Comparison of ENCODE assay signal across 9 cellular contexts in the genomic region with DNA sequence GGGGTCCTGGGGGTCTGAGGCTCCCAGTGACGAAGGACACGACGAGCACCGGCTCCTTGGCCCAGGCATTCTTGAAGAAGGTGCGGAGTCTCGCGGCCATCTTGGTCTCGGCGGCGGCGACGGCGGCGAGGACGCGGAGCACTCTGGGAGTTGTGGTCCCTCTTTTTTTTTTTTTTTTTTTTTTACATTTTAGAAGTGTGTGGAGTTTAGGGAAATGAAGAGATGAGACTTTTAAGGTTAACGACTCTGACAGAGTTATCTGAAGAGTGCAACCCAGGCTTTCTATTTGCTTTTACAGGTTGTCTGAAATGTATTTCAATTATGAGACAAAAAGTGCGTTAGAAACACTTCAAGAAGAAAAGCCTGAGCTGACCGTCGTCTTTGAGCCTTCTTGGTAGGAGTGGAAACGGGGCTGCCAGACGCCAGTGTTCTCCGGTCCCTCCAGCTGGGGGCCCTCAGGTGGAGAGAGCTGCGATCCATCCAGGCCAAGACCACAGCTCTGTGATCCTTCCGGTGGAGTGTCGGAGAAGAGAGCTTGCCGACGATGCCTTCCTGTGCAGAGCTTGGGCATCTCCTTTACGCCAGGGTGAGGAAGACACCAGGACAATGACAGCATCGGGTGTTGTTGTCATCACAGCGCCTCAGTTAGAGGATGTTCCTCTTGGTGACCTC. TPM values are rescaled to one million over a fixed set of nuclear protein-coding genes. Genes with fewer than 3 reads are reported as not detected.
DNase-seq lines count a peak whose midpoint lies in the region; ATAC-seq, FAIRE-seq and TF ChIP-seq lines count a peak whose summit lies in the region.
"Had no signal": no experiment of that assay in that cellular context is flagged by ENCODE, and none has a peak within 500 bp of the region (broad histone marks: within the 10 kb centered on the region; RNA-seq: fewer than 3 reads in every experiment).

No MANE protein-coding gene starts in this region.

- TF ChIP-seq CTCF in natural killer cell (IDR thresholded peaks at IDR 0.05) (no peak), transverse colon (IDR thresholded peaks at IDR 0.05) (no peak), GM13977 (IDR thresholded peaks at IDR 0.05; ENCODE audit: extremely low read depth, insufficient read depth, missing control alignments) (no peak)

- WGBS in transverse colon (ENCODE audit: low coverage in 1 of 2), 2 donors = 13 to 22% methylated on average over 20 to 31 of the region's 31 CpGs

- H3K4me3 ChIP-seq in transverse colon = peak overlapping the region; percentile 25 to 60 (median 32)

- H3K36me3 Mint-ChIP-seq in activated T-cell treated with anti-CD3 and anti-CD28 coated beads, Interleukin-2, amount 50 U/mL, for 24 hours (ENCODE audit: low read depth) = peaks cover 48% of the 10 kb centered on the region
- peaks cover 23% of the 10 kb centered on the region for H3K36me3 Mint-ChIP-seq in natural killer cell

- no peaks in the 10 kb centered on the region for H3K36me3 ChIP-seq in transverse colon

- intact Hi-C loops in natural killer cell (cut with micrococcal nuclease) = no loop called here
- intact Hi-C loops in transverse colon (cut with DNase I; ENCODE audit: low total_unique reads) = no loop called here

- peaks cover 4% of the 10 kb centered on the region for H3K4me1 Mint-ChIP-seq in activated T-cell treated with anti-CD3 and anti-CD28 coated beads, Interleukin-2, amount 50 U/mL, for 24 hours (ENCODE audit: low read depth)
- H3K4me1 Mint-ChIP-seq in natural killer cell = peaks cover 0 to 4% of the 10 kb centered on the region in 2 donors

- H3K4me1 ChIP-seq in transverse colon = peaks cover 0 to 5% (median 0%) of the 10 kb centered on the region in 4 donors

- no peak for FAIRE-seq in frontal cortex (lab: Jason Lieb, UNC)

- no peak for TF ChIP-seq EP300 in transverse colon (IDR thresholded peaks at IDR 0.05; ENCODE audit: low read depth)

- H3K9me3 ChIP-seq in transverse colon = no peaks in the 10 kb centered on the region

- peak overlapping the region; percentile 11 to 71 (median 66) for H3K27ac ChIP-seq in transverse colon
- H3K27ac ChIP-seq: KMS-11 had no signal

- peak; percentile 51 for DNase-seq in DMS114 treated with DMSO at 0.1 percent for 48 hours (lab: John Stamatoyannopoulos, UW; ENCODE audit: unreplicated experiment)
- peak; percentile 68 for DNase-seq in M059J (ENCODE audit: low read depth)
- DNase-seq in activated T-cell treated with anti-CD3 and anti-CD28 coated beads, Interleukin-2, amount 50 U/mL, for 24 hours = peak; percentile 57
- peak; percentile 24 to 54 for DNase-seq in frontal cortex (ENCODE audit: low spot score in 2 of 2)
- no peak for DNase-seq in natural killer cell
- DNase-seq in transverse colon = peak; percentile 62
- DNase-seq in GM13977 (ENCODE audit: low spot score) = no peak
- no peak for DNase-seq in 8988T

- H3K27ac Mint-ChIP-seq in activated T-cell treated with anti-CD3 and anti-CD28 coated beads, Interleukin-2, amount 50 U/mL, for 24 hours = peak overlapping the region; percentile 66
- peak overlapping the region in 1 of 2 donors; percentile 21 for H3K27ac Mint-ChIP-seq in natural killer cell

- in situ Hi-C loops in transverse colon (cut with MboI; ENCODE audit: low pct_ligation_motif_present in 1 of 4, low pct_unique_long_range_greater_than_20kb in 1 of 4, low sequenced_read_pairs in 3 of 4) = no loop called here
- in situ Hi-C loops in GM13977 (cut with MboI; ENCODE audit: low pct_unique_long_range_greater_than_20kb, low sequenced_read_pairs, unreplicated experiment) = no loop called here

- no peaks in the 10 kb centered on the region for H3K27me3 ChIP-seq in transverse colon

- no peaks in the 10 kb centered on the region for H3K9me3 Mint-ChIP-seq in activated T-cell treated with anti-CD3 and anti-CD28 coated beads, Interleukin-2, amount 50 U/mL, for 24 hours
- no peaks in the 10 kb centered on the region for H3K9me3 Mint-ChIP-seq in natural killer cell

- ATAC-seq in natural killer cell = peak in 2 of 3 donors; percentile 52 to 80

- TF ChIP-seq POLR2A in transverse colon (IDR thresholded peaks at IDR 0.05) = no peak

- no peaks in the 10 kb centered on the region for H3K27me3 Mint-ChIP-seq in activated T-cell treated with anti-CD3 and anti-CD28 coated beads, Interleukin-2, amount 50 U/mL, for 24 hours
- no peaks in the 10 kb centered on the region for H3K27me3 Mint-ChIP-seq in natural killer cell (ENCODE audit: low read depth in 2 of 2)

- H3K4me3 Mint-ChIP-seq in activated T-cell treated with anti-CD3 and anti-CD28 coated beads, Interleukin-2, amount 50 U/mL, for 24 hours = peak overlapping the region; percentile 54
- H3K4me3 Mint-ChIP-seq in natural killer cell = peak overlapping the region; percentile 74

RNA-seq across cellular contexts. Expression of a gene that starts 9.7 kb away (rescaled TPM):
- not detected in 2 replicates for total RNA-seq in M059J (2014; rRNA removed; shearing (Covaris generic))
- not detected for total RNA-seq in frontal cortex
- not detected for total RNA-seq in natural killer cell
- not detected for total RNA-seq in transverse colon

RNA-seq across cellular contexts. Expression of a gene that starts 32.3 kb away (rescaled TPM):
- 7.4 and 9.2 TPM in 2 replicates for total RNA-seq in M059J (2014; rRNA removed; shearing (Covaris generic))
- 0.82 TPM for total RNA-seq in frontal cortex
- 10 to 100 TPM; 11.3 to 34.1 (median 11.7) TPM for total RNA-seq in natural killer cell
- 1 to 10 TPM in 1 of 4 donors, under 1 TPM in 2, not detected in 1; 0.75 to 1.7 (median 0.82) TPM for total RNA-seq in transverse colon

Comparison
In these comparisons a context has a peak if more than half of its experiments do, and no peak if none do; other contexts are left out.
1. DNase-seq: peak in DMS114 treated with DMSO at 0.1 percent for 48 hours (single experiment), M059J (single experiment), activated T-cell treated with anti-CD3 and anti-CD28 coated beads, Interleukin-2, amount 50 U/mL, for 24 hours (single experiment), frontal cortex (2 of 2) and transverse colon (single experiment); none in natural killer cell (single experiment), GM13977 (single experiment) and 8988T (single experiment).